In the genomic region with DNA sequence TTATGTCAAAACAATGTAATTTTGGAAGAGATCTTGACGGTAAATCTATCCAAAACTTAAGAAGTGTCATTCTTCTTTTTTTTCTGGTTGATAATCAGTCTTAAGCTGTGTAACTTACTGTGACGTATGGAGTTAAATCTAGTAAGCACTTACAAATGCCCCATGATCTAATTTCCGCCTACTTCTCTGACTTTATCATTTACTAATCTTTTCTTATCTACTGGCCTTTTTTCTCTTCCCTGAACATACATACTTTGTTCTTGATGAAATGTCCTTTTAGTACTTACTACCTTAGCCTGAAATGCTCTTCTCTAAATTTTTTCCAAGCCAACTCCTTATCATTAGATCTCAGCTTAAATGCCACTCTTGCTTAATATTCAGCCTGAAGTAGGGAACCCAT, we compare ENCODE assay signal across 26 cellular contexts. TPM values are rescaled to one million over a fixed set of nuclear protein-coding genes. Genes with fewer than 3 reads are reported as not detected.
"Had no signal": no experiment of that assay in that cellular context is flagged by ENCODE, and none has a peak within 500 bp of the region (broad histone marks: within the 10 kb centered on the region; RNA-seq: fewer than 3 reads in every experiment).

No MANE protein-coding gene starts in this region.

- DNase-seq: cerebellar nuclear complex; dorsolateral prefrontal cortex; effector CD4-positive, alpha-beta T cell; foreskin keratinocyte; glutamatergic neuron; heart right ventricle; hypothalamus; immature natural killer cell; left ventricle myocardium superior; lower lobe of right lung; naive thymus-derived CD4-positive, alpha-beta T cell; occipital lobe; pancreas; retina; right lobe of liver; small intestine; stimulated activated CD4-positive, alpha-beta T cell treated with anti-CD3 and anti-CD28 coated beads, Interleukin-15, amount 100 ng/mL, for 24 hours; stimulated activated CD4-positive, alpha-beta T cell treated with anti-CD3 and anti-CD28 coated beads, Interleukin-2, amount 100 ng/mL, for 48 hours; stimulated activated naive B cell treated with anti-CD40 and anti-IgM and Interleukin-4, amounts not matched to agents 10 μg/mL and 1 μg/mL and 100 μg/mL, for 72 hours; upper lobe of left lung had no signal

- H3K27me3 ChIP-seq: dorsolateral prefrontal cortex, foreskin keratinocyte, gastroesophageal sphincter, heart right ventricle, pancreas, right lobe of liver, tibial nerve, upper lobe of left lung had no signal

- H3K4me3 ChIP-seq: dorsolateral prefrontal cortex, gastroesophageal sphincter, heart right ventricle, lower lobe of right lung, pancreas, right lobe of liver, thoracic aorta, tibial nerve, upper lobe of left lung had no signal

- H3K9me3 ChIP-seq: gastroesophageal sphincter, lower lobe of right lung, pancreas, right lobe of liver, thoracic aorta, tibial nerve, upper lobe of left lung had no signal

- H3K27ac ChIP-seq: dorsolateral prefrontal cortex, epithelial cell of prostate, foreskin keratinocyte, gastroesophageal sphincter, heart right ventricle, lower lobe of right lung, pancreas, right lobe of liver, thoracic aorta, tibial nerve, upper lobe of left lung had no signal

- ATAC-seq: esophagus mucosa; foreskin keratinocyte; gastroesophageal sphincter; heart right ventricle; left ventricle myocardium superior; naive thymus-derived CD4-positive, alpha-beta T cell; pancreas; right lobe of liver; stimulated activated naive B cell treated with anti-CD40 and anti-IgM and Interleukin-4, amounts not matched to agents 10 μg/mL and 1 μg/mL and 100 μg/mL, for 72 hours had no signal

- H3K4me1 ChIP-seq: lower lobe of right lung, pancreas had no signal

RNA-seq across cellular contexts. Expression of gene CDO1, which starts 52.8 kb away (rescaled TPM):
- polyA plus RNA-seq: immature natural killer cell; keratinocyte; naive thymus-derived CD4-positive, alpha-beta T cell had no signal
